Comparison of ENCODE assay signal across 22 cellular contexts in genomic region chr20:40519928-40520327, GRCh38.
"Had no signal": no experiment of that assay in that cellular context is flagged by ENCODE, and none has a peak within 500 bp of the region (broad histone marks: within the 10 kb centered on the region; RNA-seq: fewer than 3 reads in every experiment).

No MANE protein-coding gene starts in this region.

- H3K27ac ChIP-seq: coronary artery, dorsolateral prefrontal cortex, hepatocyte, ovary, right atrium auricular region, sigmoid colon, suprapubic skin, thyroid gland had no signal

- H3K27me3 ChIP-seq: ovary, right atrium auricular region, suprapubic skin, thyroid gland had no signal

- H3K4me1 Mint-ChIP-seq: naive thymus-derived CD4-positive, alpha-beta T cell; nephron progenitor cell had no signal

- H3K36me3 ChIP-seq: ovary, right atrium auricular region, sigmoid colon, suprapubic skin, thyroid gland had no signal

- ATAC-seq: naive thymus-derived CD4-positive, alpha-beta T cell had no signal

- H3K4me3 ChIP-seq: coronary artery, dorsolateral prefrontal cortex, hepatocyte, ovary, right atrium auricular region, sigmoid colon, suprapubic skin, thyroid gland had no signal

- DNase-seq: central memory CD4-positive, alpha-beta T cell; dorsolateral prefrontal cortex; effector CD8-positive, alpha-beta T cell; foreskin melanocyte; head of caudate nucleus; kidney; left cardiac atrium; mesenchymal stem cell; midbrain; naive thymus-derived CD4-positive, alpha-beta T cell; nephron progenitor cell; ovary; sigmoid colon; small intestine; stimulated activated CD4-positive, alpha-beta T cell treated with anti-CD3 and anti-CD28 coated beads, Interleukin-12 subunit alpha, Interleukin-12 subunit beta, amount 100 ng/mL, for 4 hours; stimulated activated naive CD4-positive, alpha-beta T cell; thyroid gland had no signal

- H3K9me3 ChIP-seq: ovary, suprapubic skin, thyroid gland had no signal

- H3K27ac Mint-ChIP-seq: naive thymus-derived CD4-positive, alpha-beta T cell; nephron progenitor cell; type B pancreatic cell had no signal

- H3K4me3 Mint-ChIP-seq: naive thymus-derived CD4-positive, alpha-beta T cell; nephron progenitor cell; type B pancreatic cell had no signal

- H3K36me3 Mint-ChIP-seq: type B pancreatic cell had no signal

- H3K4me1 ChIP-seq: right atrium auricular region, sigmoid colon, thyroid gland had no signal
